In genomic region chr4:148283665-148284064, GRCh38 we compare ENCODE assay signal across 15 cellular contexts.
DNase-seq lines count a peak whose midpoint lies in the region; ATAC-seq and TF ChIP-seq lines count a peak whose summit lies in the region.
"Had no signal": no experiment of that assay in that cellular context is flagged by ENCODE, and none has a peak within 500 bp of the region (broad histone marks: within the 10 kb centered on the region; RNA-seq: fewer than 3 reads in every experiment).

No MANE protein-coding gene starts in this region.

- H3K4me1 ChIP-seq in aorta (ENCODE audit: control insufficient read depth in 1 of 2, insufficient read depth in 2 of 2, low read length in 2 of 2) = peaks cover 0 to 2% of the 10 kb centered on the region in 2 donors
- H3K4me1 ChIP-seq: A549 had no signal

- H3K4me1 Mint-ChIP-seq in activated CD4-positive, alpha-beta T cell treated with anti-CD3 and anti-CD28 coated beads, Interleukin-2, amount 10 ng/mL, durations not matched to agents 7 days and 5 days = no peaks in the 10 kb centered on the region
- H3K4me1 Mint-ChIP-seq: CD14-positive monocyte had no signal

- H3K4me3 ChIP-seq in aorta (ENCODE audit: low read length in 2 of 2) = no peak overlapping the region
- H3K4me3 ChIP-seq: A549 had no signal

- no peak overlapping the region for H3K27ac ChIP-seq in aorta (ENCODE audit: low read depth in 1 of 2, low read length in 2 of 2)
- H3K27ac ChIP-seq: A549 had no signal

- POLR2A ChIA-PET in activated CD4-positive, alpha-beta T cell treated with anti-CD3 and anti-CD28 coated beads, Interleukin-2, amount 10 ng/mL, durations not matched to agents 7 days and 5 days (lab: Charles Lee) = no interaction called here

- no peak for TF ChIP-seq CTCF in omental fat pad (IDR thresholded peaks at IDR 0.05)

- H3K4me3 Mint-ChIP-seq in activated CD4-positive, alpha-beta T cell treated with anti-CD3 and anti-CD28 coated beads, Interleukin-2, amount 10 ng/mL, durations not matched to agents 7 days and 5 days = no peak overlapping the region
- H3K4me3 Mint-ChIP-seq: CD14-positive monocyte; CD8-positive, alpha-beta T cell; HFFc6 had no signal

- H3K27me3 ChIP-seq in aorta (ENCODE audit: control insufficient read depth in 1 of 2, insufficient read depth in 2 of 2, low read length in 1 of 2) = no peaks in the 10 kb centered on the region

- H3K9me3 Mint-ChIP-seq in activated CD4-positive, alpha-beta T cell treated with anti-CD3 and anti-CD28 coated beads, Interleukin-2, amount 10 ng/mL, durations not matched to agents 7 days and 5 days = peaks cover 3% of the 10 kb centered on the region
- H3K9me3 Mint-ChIP-seq: CD14-positive monocyte; CD8-positive, alpha-beta T cell had no signal

- DNase-seq in amniotic epithelial cell (ENCODE audit: low read depth) (peak; percentile 2), left colon (no peak), omental fat pad (ENCODE audit: low spot score) (no peak), aorta (no peak), putamen (ENCODE audit: low spot score) (no peak)
- no peak for DNase-seq in activated CD4-positive, alpha-beta T cell treated with anti-CD3 and anti-CD28 coated beads, Interleukin-2, amount 10 ng/mL, durations not matched to agents 7 days and 5 days
- DNase-seq: CD8-positive, alpha-beta T cell; COR-L47; DND-41; GDM1; HCEC 1CT; HFFc6 had no signal

- no peaks in the 10 kb centered on the region for H3K27me3 Mint-ChIP-seq in activated CD4-positive, alpha-beta T cell treated with anti-CD3 and anti-CD28 coated beads, Interleukin-2, amount 10 ng/mL, durations not matched to agents 7 days and 5 days

- H3K36me3 ChIP-seq in aorta (ENCODE audit: control insufficient read depth in 1 of 2, insufficient read depth in 2 of 2, low read length in 1 of 2) = no peaks in the 10 kb centered on the region

- no peak overlapping the region for H3K27ac Mint-ChIP-seq in activated CD4-positive, alpha-beta T cell treated with anti-CD3 and anti-CD28 coated beads, Interleukin-2, amount 10 ng/mL, durations not matched to agents 7 days and 5 days
- H3K27ac Mint-ChIP-seq: CD14-positive monocyte; CD8-positive, alpha-beta T cell; HFFc6 had no signal

- ATAC-seq in left colon = peak; percentile 2
- ATAC-seq in omental fat pad (ENCODE audit: low FRiP score) = peak; percentile 51
- peak; percentile 39 for ATAC-seq in aorta (ENCODE audit: low FRiP score)
- ATAC-seq in GM18873 (IDR thresholded peaks at IDR 0.05; ENCODE audit: low FRiP score, unreplicated experiment) = no peak
- ATAC-seq: A549; CD8-positive, alpha-beta T cell had no signal

- H3K9me3 ChIP-seq in aorta (ENCODE audit: control insufficient read depth, low read length) = no peaks in the 10 kb centered on the region
- H3K9me3 ChIP-seq: A549 had no signal

- H3K36me3 Mint-ChIP-seq in activated CD4-positive, alpha-beta T cell treated with anti-CD3 and anti-CD28 coated beads, Interleukin-2, amount 10 ng/mL, durations not matched to agents 7 days and 5 days (ENCODE audit: low read depth) = no peaks in the 10 kb centered on the region
- H3K36me3 Mint-ChIP-seq: CD14-positive monocyte; CD8-positive, alpha-beta T cell had no signal

- CTCF ChIA-PET in activated CD4-positive, alpha-beta T cell treated with anti-CD3 and anti-CD28 coated beads, Interleukin-2, amount 10 ng/mL, durations not matched to agents 7 days and 5 days (lab: Charles Lee) = no interaction called here

- intact Hi-C loops in left colon (cut with DNase I, micrococcal nuclease) (no loop called here), aorta (cut with DNase I) (no loop called here)

- WGBS in aorta, 2 donors = 80 to 82% methylated on average over 4 of the region's 4 CpGs
